8 cellular contexts compared by ENCODE assay signal in genomic region chr2:219119422-219120043, GRCh38. TPM values are rescaled to one million over a fixed set of nuclear protein-coding genes. Genes with fewer than 3 reads are reported as not detected.
DNase-seq lines count a peak whose midpoint lies in the region; ATAC-seq and TF ChIP-seq lines count a peak whose summit lies in the region.

No MANE protein-coding gene starts in this region.

- H3K36me3 ChIP-seq in left lung: no peaks in the 10 kb centered on the region

- intact Hi-C loops in left lung (cut with DNase I): loop anchor here in 1 of 2 donors (10.0 kb wide), 1 partner anchor 65 kb away; no protein-coding TSS in a partner anchor

- TF ChIP-seq CTCF in chondrocyte (IDR thresholded peaks at IDR 0.05): peak; percentile 91
- peak; percentile 58 to 70 for TF ChIP-seq CTCF in left lung (IDR thresholded peaks at IDR 0.05)

- no peak overlapping the region for H3K27ac Mint-ChIP-seq in chondrocyte (ENCODE audit: unreplicated experiment)

- no peaks in the 10 kb centered on the region for H3K27me3 Mint-ChIP-seq in chondrocyte (ENCODE audit: low read depth)

- ATAC-seq in left lung: peak; percentile 67
- ATAC-seq in GM19324 (IDR thresholded peaks at IDR 0.05; ENCODE audit: low FRiP score, unreplicated experiment): no peak

- H3K27ac ChIP-seq in left lung: no peak overlapping the region

- no peaks in the 10 kb centered on the region for H3K9me3 ChIP-seq in left lung

- H3K4me1 Mint-ChIP-seq in chondrocyte (ENCODE audit: low read depth): peaks cover 8% of the 10 kb centered on the region

- H3K9me3 Mint-ChIP-seq in chondrocyte (ENCODE audit: low read depth): no peaks in the 10 kb centered on the region

- no peaks in the 10 kb centered on the region for H3K27me3 ChIP-seq in left lung

- peaks cover 13 to 16% of the 10 kb centered on the region in 2 donors for H3K4me1 ChIP-seq in left lung

- no peak overlapping the region for H3K4me3 ChIP-seq in left lung

- no peaks in the 10 kb centered on the region for H3K36me3 Mint-ChIP-seq in chondrocyte (ENCODE audit: low read depth)

- H3K4me3 Mint-ChIP-seq in chondrocyte (ENCODE audit: unreplicated experiment): no peak overlapping the region

- peak; percentile 36 for DNase-seq in DMS153 treated with DMSO at 0.1 percent for 48 hours (lab: John Stamatoyannopoulos, UW; ENCODE audit: unreplicated experiment)
- DNase-seq in DMS153 (lab: John Stamatoyannopoulos, UW): no peak
- DNase-seq in NAMALWA (ENCODE audit: low spot score): peak; percentile 72
- peak; percentile 45 to 51 for DNase-seq in activated CD4-positive, alpha-beta T cell treated with anti-CD3 and anti-CD28 coated beads for 24 hours (ENCODE audit: low read depth in 2 of 2)
- DNase-seq in chondrocyte (ENCODE audit: low spot score): no peak
- DNase-seq in left lung: peak; percentile 65 to 66
- peak; percentile 33 for DNase-seq in stimulated activated CD8-positive, alpha-beta memory T cell treated with anti-CD3 and anti-CD28 coated beads, Interleukin-12 subunit alpha, Interleukin-12 subunit beta, amount 100 ng/mL, for 1 hour (ENCODE audit: low read depth)

RNA-seq across cellular contexts. Expression of gene NHEJ1, which starts 41.1 kb away (rescaled TPM):
- total RNA-seq in chondrocyte: 7.3 to 13.3 TPM (median 12.7 TPM) in 3 replicates
- 10 to 100 TPM; 14.0 to 16.4 TPM for total RNA-seq in left lung

RNA-seq across cellular contexts. Expression of gene SLC23A3, which starts 50.3 kb away (rescaled TPM):
- total RNA-seq in chondrocyte: 2.0 to 2.7 TPM (median 2.4 TPM) in 3 replicates
- 1 to 10 TPM; 3.8 to 4.4 TPM for total RNA-seq in left lung

RNA-seq across cellular contexts. Expression of gene CNPPD1, which starts 57.2 kb away (rescaled TPM):
- 36.1 to 46.3 TPM (median 43.1 TPM) in 3 replicates for total RNA-seq in chondrocyte
- total RNA-seq in left lung: 10 to 100 TPM; 59.0 to 68.2 TPM

RNA-seq across cellular contexts. Expression of gene RETREG2, which starts 58.5 kb away (rescaled TPM):
- 81.1 to 88.0 TPM (median 85.0 TPM) in 3 replicates for total RNA-seq in chondrocyte
- total RNA-seq in left lung: 10 to 100 TPM; 84.6 to 85.4 TPM

RNA-seq across cellular contexts. Expression of gene IHH, which starts 58.8 kb away (rescaled TPM):
- 0.19 TPM in 1 of 3 replicates, not detected in the others for total RNA-seq in chondrocyte
- 1 to 10 TPM; 1.0 to 1.7 TPM for total RNA-seq in left lung

Comparison
In these comparisons a context has a peak if more than half of its experiments do, and no peak if none do; other contexts are left out.
1. DNase-seq: peak in DMS153 treated with DMSO at 0.1 percent for 48 hours (single experiment), NAMALWA (single experiment), activated CD4-positive, alpha-beta T cell treated with anti-CD3 and anti-CD28 coated beads for 24 hours (2 of 2), left lung (2 of 2) and stimulated activated CD8-positive, alpha-beta memory T cell treated with anti-CD3 and anti-CD28 coated beads, Interleukin-12 subunit alpha, Interleukin-12 subunit beta, amount 100 ng/mL, for 1 hour (single experiment); none in DMS153 (single experiment) and chondrocyte (single experiment).